ENCODE assay signal across 22 cellular contexts in the genomic region with DNA sequence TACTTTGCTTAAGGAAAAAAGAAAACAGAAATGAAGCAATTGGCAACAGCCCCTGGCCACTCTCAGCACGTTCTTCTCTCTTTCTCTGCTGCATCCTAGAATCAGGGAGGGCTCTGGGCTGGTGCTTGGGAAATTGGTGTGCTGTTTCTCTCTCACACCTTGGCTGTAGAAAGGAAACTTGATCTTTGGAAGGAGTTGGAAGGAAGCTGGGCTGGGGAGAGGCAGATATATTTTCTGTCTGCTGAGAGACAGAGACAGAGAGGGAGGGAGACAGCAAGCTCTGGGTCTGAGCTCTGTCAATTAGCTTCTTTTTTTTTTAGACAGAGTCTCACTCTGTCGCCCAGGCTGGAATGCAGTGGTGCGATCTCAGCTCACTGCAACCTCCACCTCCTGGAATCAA. TPM values are rescaled to one million over a fixed set of nuclear protein-coding genes. Genes with fewer than 3 reads are reported as not detected.
"Had no signal": no experiment of that assay in that cellular context is flagged by ENCODE, and none has a peak within 500 bp of the region (broad histone marks: within the 10 kb centered on the region; RNA-seq: fewer than 3 reads in every experiment).

No MANE protein-coding gene starts in this region.

- ATAC-seq: activated T-helper 17 cell treated with anti-CD3 and anti-CD28 coated beads, Interleukin-2, amount 50 U/mL, for 72 hours; left lobe of liver; naive thymus-derived CD8-positive, alpha-beta T cell; stimulated activated naive CD8-positive, alpha-beta T cell treated with anti-CD3 and anti-CD28 coated beads, Interleukin-15, Interleukin-2, amounts not matched to agents 100 U/mL and 50 U/mL, for 24 hours; T-cell had no signal

- H3K27ac Mint-ChIP-seq: activated naive CD8-positive, alpha-beta T cell; activated T-helper 17 cell treated with anti-CD3 and anti-CD28 coated beads, Interleukin-2, amount 50 U/mL, for 72 hours; mesothelial cell of epicardium; progenitor cell of endocrine pancreas; T-cell had no signal

- H3K4me1 Mint-ChIP-seq: activated T-helper 17 cell treated with anti-CD3 and anti-CD28 coated beads, Interleukin-2, amount 50 U/mL, for 72 hours; mesothelial cell of epicardium; naive thymus-derived CD8-positive, alpha-beta T cell; T-cell had no signal

- H3K36me3 ChIP-seq: adrenal gland, ascending aorta, esophagus muscularis mucosa, right atrium auricular region, upper lobe of right lung had no signal

- H3K4me3 ChIP-seq: adrenal gland, ascending aorta, right atrium auricular region, upper lobe of right lung had no signal

- H3K4me1 ChIP-seq: adrenal gland, ascending aorta, right atrium auricular region had no signal

- H3K36me3 Mint-ChIP-seq: activated naive CD8-positive, alpha-beta T cell; mesothelial cell of epicardium; naive thymus-derived CD8-positive, alpha-beta T cell; T-cell had no signal

- H3K9me3 ChIP-seq: adrenal gland, ascending aorta, esophagus muscularis mucosa, right atrium auricular region, upper lobe of right lung had no signal

- DNase-seq: activated naive CD4-positive, alpha-beta T cell; activated T-cell treated with anti-CD3 and anti-CD28 coated beads, Interleukin-2, amount 50 U/mL, for 1 hour; adrenal gland; central memory CD4-positive, alpha-beta T cell; kidney; naive thymus-derived CD8-positive, alpha-beta T cell; stimulated activated CD4-positive, alpha-beta T cell treated with anti-CD3 and anti-CD28 coated beads, Interleukin-12 subunit alpha, Interleukin-12 subunit beta, amount 100 ng/mL, for 4 hours; stimulated activated CD4-positive, alpha-beta T cell treated with anti-CD3 and anti-CD28 coated beads, Interleukin-4, amount 100 ng/mL, for 4 hours; stimulated activated naive CD8-positive, alpha-beta T cell treated with anti-CD3 and anti-CD28 coated beads, Interleukin-15, Interleukin-2, amounts not matched to agents 100 U/mL and 50 U/mL, for 24 hours; T-cell; upper lobe of right lung had no signal

- H3K27ac ChIP-seq: adrenal gland, ascending aorta, dorsolateral prefrontal cortex, esophagus muscularis mucosa, right atrium auricular region, upper lobe of right lung had no signal

- H3K9me3 Mint-ChIP-seq: activated T-helper 17 cell treated with anti-CD3 and anti-CD28 coated beads, Interleukin-2, amount 50 U/mL, for 72 hours; mesothelial cell of epicardium had no signal

- H3K27me3 ChIP-seq: adrenal gland, ascending aorta, right atrium auricular region had no signal

- H3K4me3 Mint-ChIP-seq: activated naive CD8-positive, alpha-beta T cell; activated T-helper 17 cell treated with anti-CD3 and anti-CD28 coated beads, Interleukin-2, amount 50 U/mL, for 72 hours; mesothelial cell of epicardium; naive thymus-derived CD8-positive, alpha-beta T cell; T-cell had no signal

RNA-seq across cellular contexts. Expression of gene NOS1, which starts 27.3 kb away (rescaled TPM):
- total RNA-seq: lung microvascular endothelial cell; naive thymus-derived CD8-positive, alpha-beta T cell; subcutaneous adipose tissue had no signal
